ENCODE assay signal across 20 cellular contexts in genomic region chr13:59684105-59684504, GRCh38.
"Had no signal": no experiment of that assay in that cellular context is flagged by ENCODE, and none has a peak within 500 bp of the region (broad histone marks: within the 10 kb centered on the region; RNA-seq: fewer than 3 reads in every experiment).

No MANE protein-coding gene starts in this region.

- H3K4me3 Mint-ChIP-seq: endodermal cell, naive B cell, nephron had no signal

- H3K36me3 Mint-ChIP-seq: naive B cell had no signal

- H3K4me1 ChIP-seq: foreskin keratinocyte had no signal

- ATAC-seq: foreskin keratinocyte, left cardiac atrium, right cardiac atrium had no signal

- H3K27me3 ChIP-seq: foreskin keratinocyte, hepatocyte had no signal

- H3K4me3 ChIP-seq: coronary artery, hepatocyte, left ventricle myocardium inferior, lung, smooth muscle cell had no signal

- H3K36me3 ChIP-seq: left ventricle myocardium inferior had no signal

- DNase-seq: effector CD4-positive, alpha-beta T cell; endodermal cell; erythroblast; foreskin keratinocyte; head of caudate nucleus; kidney; left cardiac atrium; left ventricle myocardium inferior; mesenchymal stem cell; naive B cell; posterior cingulate gyrus; right cardiac atrium; stimulated activated CD4-positive, alpha-beta T cell treated with anti-CD3 and anti-CD28 coated beads, Interleukin-2, amount 100 ng/mL, for 48 hours; stimulated activated naive CD4-positive, alpha-beta T cell treated with Interleukin-2 at 50 U/mL for 16 hours; trophoblast cell had no signal

- H2AFZ ChIP-seq: hepatocyte had no signal

- H3K9me3 Mint-ChIP-seq: endodermal cell, naive B cell, nephron had no signal

- H3K27ac Mint-ChIP-seq: endodermal cell, nephron had no signal

- H3K27me3 Mint-ChIP-seq: naive B cell had no signal

- H3K27ac ChIP-seq: coronary artery, foreskin keratinocyte, hepatocyte, left ventricle myocardium inferior had no signal

- H3K4me2 ChIP-seq: hepatocyte, smooth muscle cell had no signal

- H3K9me3 ChIP-seq: left ventricle myocardium inferior had no signal

- H3K79me2 ChIP-seq: hepatocyte had no signal

- H3K4me1 Mint-ChIP-seq: naive B cell had no signal
